ENCODE assay signal across 8 cellular contexts in genomic region chr19:38869160-38869835, GRCh38. TPM values are rescaled to one million over a fixed set of nuclear protein-coding genes. Genes with fewer than 3 reads are reported as not detected.
A peak's percentile ranks its signal among the peaks of the same experiment; 100 is the strongest.
DNase-seq lines count a peak whose midpoint lies in the region; ATAC-seq and TF ChIP-seq lines count a peak whose summit lies in the region.

No MANE protein-coding gene starts in this region.

- H3K27ac ChIP-seq in DND-41 (ENCODE audit: low read length), result no peak overlapping the region
- H3K27ac ChIP-seq in OCI-LY7 (ENCODE audit: low read depth, low read length, poor library complexity, severe bottlenecking), result peak overlapping the region; percentile 64

- peaks cover 5% of the 10 kb centered on the region for H3K9me3 Mint-ChIP-seq in nephron progenitor cell

- no peaks in the 10 kb centered on the region for H3K27me3 ChIP-seq in DND-41 (ENCODE audit: insufficient read depth, low read length, poor library complexity)

- peaks cover 16% of the 10 kb centered on the region for H3K4me1 ChIP-seq in DND-41 (ENCODE audit: insufficient read depth, low read length)
- peaks cover 61% of the 10 kb centered on the region for H3K4me1 ChIP-seq in OCI-LY7 (ENCODE audit: insufficient read depth, low read length, poor library complexity, severe bottlenecking)

- no peaks in the 10 kb centered on the region for H3K36me3 ChIP-seq in DND-41 (ENCODE audit: insufficient read depth, low read length)
- H3K36me3 ChIP-seq in OCI-LY7 (ENCODE audit: insufficient read depth, low read length), result peaks cover 4% of the 10 kb centered on the region; the same call in 1 of the 2 replicates

- H4K20me1 ChIP-seq in DND-41 (ENCODE audit: insufficient read depth, low read length), result no peaks in the 10 kb centered on the region
- H4K20me1 ChIP-seq in OCI-LY7 (ENCODE audit: insufficient read depth, low read length), result no peaks in the 10 kb centered on the region

- H3K9me3 ChIP-seq in DND-41 (ENCODE audit: insufficient read depth, low read length, severe bottlenecking) (no peaks in the 10 kb centered on the region), OCI-LY7 (ENCODE audit: low read length) (no peaks in the 10 kb centered on the region)

- BruUV-seq in OCI-LY7 (replicated peaks; lab: Mats Ljungman, UMichigan), result no TSS peak

- H3K4me3 Mint-ChIP-seq in nephron progenitor cell, result peak overlapping the region; percentile 74

- H3K4me2 ChIP-seq in DND-41 (ENCODE audit: insufficient read depth, low read length), result peak overlapping the region; percentile 86
- peak overlapping the region; percentile 99 for H3K4me2 ChIP-seq in OCI-LY7 (ENCODE audit: low read length)

- H3K36me3 Mint-ChIP-seq in nephron progenitor cell (ENCODE audit: low read depth), result no peaks in the 10 kb centered on the region

- no peak for DNase-seq in DND-41
- peak; percentile 65 for DNase-seq in OCI-LY7 (ENCODE audit: low spot score)
- DNase-seq in epithelial cell of esophagus (ENCODE audit: low read depth), result no peak
- DNase-seq in nephron progenitor cell, result no peak
- no peak for DNase-seq in OCI-M1 (lab: John Stamatoyannopoulos, UW)
- DNase-seq in NCI-H2227 (lab: John Stamatoyannopoulos, UW; ENCODE audit: unreplicated experiment), result no peak
- DNase-seq in HEK293T (ENCODE audit: extremely low spot score), result no peak

- intact Hi-C loops in OCI-LY7 (cut with micrococcal nuclease; ENCODE audit: unreplicated experiment), result loop anchor here (1.0 kb wide), 1 partner anchor 17 kb away; no protein-coding TSS in a partner anchor

- H3K9ac ChIP-seq in DND-41 (ENCODE audit: low read depth, low read length), result peak overlapping the region; percentile 36; the same call in 1 of the 2 replicates

- peak overlapping the region in 1 of 2 experiments; percentile 57; a peak in 2 of 4 replicates for H3K4me3 ChIP-seq in DND-41 (ENCODE audit: low read depth in 1 of 2, low read length in 2 of 2)
- H3K4me3 ChIP-seq in OCI-LY7 (ENCODE audit: low read depth, low read length, poor library complexity, severe bottlenecking), result peak overlapping the region; percentile 73
- peak overlapping the region; percentile 32 for H3K4me3 ChIP-seq in epithelial cell of esophagus (ENCODE audit: low read length)

- H3K27me3 Mint-ChIP-seq in nephron progenitor cell (ENCODE audit: low read depth, poor library complexity), result peaks cover 17% of the 10 kb centered on the region

- POLR2A ChIA-PET in OCI-LY7 (lab: Charles Lee), result interaction anchor here (0.6 to 1.6 kb wide), 4 partner anchors 12 to 593 kb away, joined by 3 to 7 read pairs (median 5); no protein-coding TSS in a partner anchor
- POLR2A ChIA-PET in HEK293T (lab: Yijun Ruan, JAX), result interaction anchor here (1.0 kb wide), 1 partner anchor 20 kb away, joined by 3 read pairs; no protein-coding TSS in a partner anchor

- H3K4me1 Mint-ChIP-seq in nephron progenitor cell, result peaks cover 35% of the 10 kb centered on the region

- TF ChIP-seq CTCF in DND-41 (IDR thresholded peaks at IDR 0.05; ENCODE audit: borderline replicate concordance, extremely low read depth, low read length, poor library complexity, severe bottlenecking) (no peak), OCI-LY7 (conservative IDR thresholded peaks at IDR 0.05; ENCODE audit: low read length) (no peak), epithelial cell of esophagus (IDR thresholded peaks at IDR 0.05; ENCODE audit: insufficient read depth, low read depth, low read length, missing control alignments) (no peak), nephron progenitor cell (IDR thresholded peaks at IDR 0.05) (no peak)

- peak overlapping the region; percentile 91 for H2AFZ ChIP-seq in DND-41 (ENCODE audit: low read depth, low read length)
- peak overlapping the region; percentile 88 for H2AFZ ChIP-seq in OCI-LY7 (ENCODE audit: low read length)

- H3K9me2 ChIP-seq in OCI-LY7 (ENCODE audit: insufficient read depth, low read length), result no peaks in the 10 kb centered on the region

- H3K27ac Mint-ChIP-seq in nephron progenitor cell, result no peak overlapping the region

- ATAC-seq in DND-41 (ENCODE audit: insufficient read depth, low read depth) (no peak), GM18511 (IDR thresholded peaks at IDR 0.05; ENCODE audit: unreplicated experiment) (no peak)

- CTCF ChIA-PET in OCI-LY7 (lab: Charles Lee; ENCODE audit: unreplicated experiment), result interaction anchor here (1.0 to 1.3 kb wide), 3 partner anchors 9 to 467 kb away, joined by 4 to 6 read pairs (median 5); partner anchors contain the start of gene RINL
- CTCF ChIA-PET in HEK293T (lab: Yijun Ruan, JAX), result no interaction called here

- H3K79me2 ChIP-seq in DND-41 (ENCODE audit: insufficient read depth, low read length) (no peaks in the 10 kb centered on the region), OCI-LY7 (ENCODE audit: insufficient read depth, low read depth, low read length) (peaks cover 12% of the 10 kb centered on the region; the same call in 1 of the 2 replicates)

TF ChIP-seq in HEK293T, 16 proteins besides CTCF, POLR2A, EP300 and RAD21:
- TF ChIP-seq PKNOX1 (IDR thresholded peaks at IDR 0.05) (no peak), ZNF384 (IDR thresholded peaks at IDR 0.05) (no peak), SP1 (IDR thresholded peaks at IDR 0.05) (no peak), FOXA1 (IDR thresholded peaks at IDR 0.05) (no peak), NFRKB (IDR thresholded peaks at IDR 0.05) (no peak), HDGF (IDR thresholded peaks at IDR 0.05; ENCODE audit: borderline replicate concordance) (no peak), FOXK2 (IDR thresholded peaks at IDR 0.05) (no peak), L3MBTL2 (conservative IDR thresholded peaks at IDR 0.05) (no peak), SUZ12 (IDR thresholded peaks at IDR 0.05) (no peak), ARNT (IDR thresholded peaks at IDR 0.05) (no peak), BHLHE40 (IDR thresholded peaks at IDR 0.05; ENCODE audit: borderline replicate concordance) (no peak), FOXM1 (IDR thresholded peaks at IDR 0.05; ENCODE audit: borderline replicate concordance) (no peak), TARDBP (IDR thresholded peaks at IDR 0.05) (no peak), ELF4 (IDR thresholded peaks at IDR 0.05) (no peak), LEF1 (IDR thresholded peaks at IDR 0.05; ENCODE audit: borderline replicate concordance) (no peak)

RNA-seq across cellular contexts. Expression of gene RINL, which starts 8.8 kb away (rescaled TPM):
- total RNA-seq in OCI-LY7 (2014; rRNA removed; shearing (Covaris generic)), result 26.3 and 33.3 TPM in 2 replicates
- 38.4 and 42.1 TPM in 2 replicates for total RNA-seq in OCI-LY7 (2022)

RNA-seq across cellular contexts. Expression of gene HNRNPL, which starts 19.5 kb away (rescaled TPM):
- total RNA-seq in OCI-LY7 (2014; rRNA removed; shearing (Covaris generic)), result 236 and 263 TPM in 2 replicates
- 655 and 706 TPM in 2 replicates for total RNA-seq in OCI-LY7 (2022)

RNA-seq across cellular contexts. Expression of gene SIRT2, which starts 30.1 kb away (rescaled TPM):
- 25.5 and 26.0 TPM in 2 replicates for total RNA-seq in OCI-LY7 (2014; rRNA removed; shearing (Covaris generic))
- 30.0 and 32.1 TPM in 2 replicates for total RNA-seq in OCI-LY7 (2022)

RNA-seq across cellular contexts. Expression of gene NFKBIB, which starts 30.5 kb away (rescaled TPM):
- 16.0 and 20.4 TPM in 2 replicates for total RNA-seq in OCI-LY7 (2014; rRNA removed; shearing (Covaris generic))
- total RNA-seq in OCI-LY7 (2022), result 22.0 and 25.3 TPM in 2 replicates

RNA-seq across cellular contexts. Expression of gene ECH1, which starts 37.7 kb away (rescaled TPM):
- total RNA-seq in OCI-LY7 (2014; rRNA removed; shearing (Covaris generic)), result 68.8 and 70.9 TPM in 2 replicates
- 124 and 134 TPM in 2 replicates for total RNA-seq in OCI-LY7 (2022)
